Comparison of ENCODE assay signal across 30 cellular contexts in genomic region chr4:111043286-111043685, GRCh38.
"Had no signal": no experiment of that assay in that cellular context is flagged by ENCODE, and none has a peak within 500 bp of the region (broad histone marks: within the 10 kb centered on the region; RNA-seq: fewer than 3 reads in every experiment).

No MANE protein-coding gene starts in this region.

- H3K27me3 Mint-ChIP-seq: T-cell had no signal

- H3K27ac ChIP-seq: PC-9, RWPE1, SJCRH30, SK-N-MC had no signal

- H3K27me3 ChIP-seq: SJCRH30 had no signal

- H3K4me3 Mint-ChIP-seq: T-cell had no signal

- H2AFZ ChIP-seq: PC-9 had no signal

- H3K36me3 ChIP-seq: SJCRH30 had no signal

- H3K27ac Mint-ChIP-seq: T-cell had no signal

- DNase-seq: Karpas-422, MM.1S, MV-4-11, NCI-H1092, NCI-H1105, NCI-H1417 treated with DMSO at 0.1 percent for 48 hours, NCI-H1436 treated with DMSO at 0.1 percent for 48 hours, NCI-H187 treated with DMSO at 0.1 percent for 48 hours, NCI-H2029, NCI-H2081, NCI-H2171 treated with DMSO at 0.1 percent for 48 hours, NCI-H2227 treated with DMSO at 0.1 percent for 48 hours, NCI-H345, NCI-H446, NCI-H510A treated with DMSO at 0.1 percent for 48 hours, NCI-H524 treated with DMSO at 0.1 percent for 48 hours, NCI-H69, NCI-H748 treated with DMSO at 0.1 percent for 48 hours, NCI-H82, PC-9, SHP77, SIG-M5, SJCRH30, T-cell had no signal

- H3K36me3 Mint-ChIP-seq: T-cell had no signal

- FAIRE-seq: RCC 7860 had no signal

- H3K4me3 ChIP-seq: PC-9, SJCRH30, SK-N-MC had no signal

- H3K9me3 ChIP-seq: SJCRH30 had no signal

- H3K4me1 Mint-ChIP-seq: T-cell had no signal

- H3K4me2 ChIP-seq: PC-9 had no signal

- ATAC-seq: Panc1, Right ventricle myocardium inferior, SK-N-SH treated with all-trans-retinoic acid at 6 μM for 48 hours, T-cell had no signal
